ENCODE assay signal across 24 cellular contexts in genomic region chr12:89432396-89432795, GRCh38.
"Had no signal": no experiment of that assay in that cellular context is flagged by ENCODE, and none has a peak within 500 bp of the region (broad histone marks: within the 10 kb centered on the region; RNA-seq: fewer than 3 reads in every experiment).

No MANE protein-coding gene starts in this region.

- H3K4me3 ChIP-seq: K562, SJSA1 had no signal

- FAIRE-seq: K562, RCC 7860 had no signal

- H3K27me3 Mint-ChIP-seq: IgD-negative memory B cell had no signal

- DNase-seq: Kasumi-1, MM.1S, NCI-H1092 treated with DMSO at 0.1 percent for 48 hours, NCI-H1436, NCI-H187, NCI-H2029, NCI-H2081 treated with DMSO at 0.1 percent for 48 hours, NCI-H2171, NCI-H226, NCI-H446, NCI-H510A, NCI-H524 treated with DMSO at 0.1 percent for 48 hours, NCI-H69, NCI-H774, Right ventricle myocardium superior, RPMI8226, SIG-M5, SK-N-SH, SW 1271 had no signal

- H3K4me3 Mint-ChIP-seq: IgD-negative memory B cell had no signal

- H3K9me3 ChIP-seq: SJSA1, SK-N-SH had no signal

- H3K9me3 Mint-ChIP-seq: IgD-negative memory B cell had no signal

- ATAC-seq: K562 had no signal

- H3K27me3 ChIP-seq: SJSA1 had no signal

- H3K27ac ChIP-seq: KMS-11, SJSA1 had no signal
